21 cellular contexts compared by ENCODE assay signal in the genomic region with DNA sequence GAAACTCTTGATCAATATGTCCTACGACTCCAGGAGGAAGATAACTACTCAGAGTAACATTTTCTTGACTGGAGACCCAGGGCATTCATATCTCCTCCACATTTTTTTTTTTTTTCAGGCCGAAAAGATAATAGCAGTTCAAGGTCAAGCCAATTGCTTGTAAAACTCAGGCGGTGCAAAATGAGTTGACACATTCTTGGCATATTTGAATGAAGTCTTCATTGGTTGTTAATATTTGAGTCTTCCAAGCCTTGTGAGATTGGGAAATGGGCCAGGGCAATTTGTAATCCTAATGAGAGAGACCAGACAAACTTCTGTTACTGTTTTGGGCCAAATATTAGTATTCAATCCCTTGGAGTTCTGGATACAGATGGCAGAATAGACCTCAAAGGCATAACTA.
DNase-seq lines count a peak whose midpoint lies in the region; ATAC-seq, FAIRE-seq and TF ChIP-seq lines count a peak whose summit lies in the region.
"Had no signal": no experiment of that assay in that cellular context is flagged by ENCODE, and none has a peak within 500 bp of the region (broad histone marks: within the 10 kb centered on the region; RNA-seq: fewer than 3 reads in every experiment).

No MANE protein-coding gene starts in this region.

- peaks cover 2% of the 10 kb centered on the region for H3K4me1 Mint-ChIP-seq in glutamatergic neuron (ENCODE audit: low read depth, unreplicated experiment)
- H3K4me1 Mint-ChIP-seq in CD4-positive, alpha-beta memory T cell = no peaks in the 10 kb centered on the region
- H3K4me1 Mint-ChIP-seq: activated naive CD8-positive, alpha-beta T cell treated with anti-CD3 and anti-CD28 coated beads, Interleukin-2, amount 50 U/mL, for 24 hours had no signal

- POLR2A ChIA-PET in CD4-positive, alpha-beta memory T cell (lab: Charles Lee; ENCODE audit: partially characterized antibody) = no interaction called here

- no peaks in the 10 kb centered on the region for H3K27me3 ChIP-seq in small intestine (ENCODE audit: control insufficient read depth in 2 of 2, insufficient read depth in 2 of 2, low read length in 2 of 2)
- no peaks in the 10 kb centered on the region for H3K27me3 ChIP-seq in CD4-positive, alpha-beta memory T cell (ENCODE audit: insufficient read depth, low read length)
- H3K27me3 ChIP-seq: left lung, sigmoid colon had no signal

- DNase-seq in Right ventricle myocardium superior (no peak), cardiac septum (ENCODE audit: low spot score) (no peak), NCI-H69 (lab: John Stamatoyannopoulos, UW) (peak; percentile 89), glutamatergic neuron (no peak), small intestine (peak; percentile 46), AG08395 (ENCODE audit: low spot score) (no peak)
- no peak for DNase-seq in CD4-positive, alpha-beta memory T cell
- DNase-seq: activated CD4-positive, CD25-positive, alpha-beta regulatory T cell; activated naive CD8-positive, alpha-beta T cell treated with anti-CD3 and anti-CD28 coated beads, Interleukin-2, amount 50 U/mL, for 24 hours; cerebellar nuclear complex; foreskin fibroblast; left lung; occipital lobe; PC-9; sigmoid colon; stimulated activated CD4-positive, alpha-beta T cell treated with anti-CD3 and anti-CD28 coated beads, Interleukin-1b, Interleukin-23, amount 100 ng/mL, for 48 hours; stimulated activated naive CD8-positive, alpha-beta T cell treated with anti-CD3 and anti-CD28 coated beads, Interleukin-15, Interleukin-2, amounts not matched to agents 100 U/mL and 50 U/mL, for 24 hours; trophoblast cell had no signal

- FAIRE-seq in small intestine (lab: Jason Lieb, UNC) = no peak

- peak overlapping the region; percentile 9 for H3K27ac Mint-ChIP-seq in glutamatergic neuron (ENCODE audit: unreplicated experiment)
- no peak overlapping the region for H3K27ac Mint-ChIP-seq in CD4-positive, alpha-beta memory T cell
- H3K27ac Mint-ChIP-seq: activated naive CD8-positive, alpha-beta T cell treated with anti-CD3 and anti-CD28 coated beads, Interleukin-2, amount 50 U/mL, for 24 hours; activated T-helper 1 cell treated with anti-CD3 and anti-CD28 coated beads, Interleukin-12 subunit alpha, Interleukin-12 subunit beta, Interleukin-2, Interleukin-4 antibody, amounts not matched to agents 30 ng/mL and 10 ng/mL and 1 ng/mL, durations not matched to agents 14 hours and 24 hours and 36 hours had no signal

- H3K36me3 Mint-ChIP-seq in glutamatergic neuron (ENCODE audit: unreplicated experiment) = no peaks in the 10 kb centered on the region
- H3K36me3 Mint-ChIP-seq in CD4-positive, alpha-beta memory T cell = no peaks in the 10 kb centered on the region

- H3K9me3 Mint-ChIP-seq in glutamatergic neuron (ENCODE audit: unreplicated experiment) = peaks cover 4% of the 10 kb centered on the region
- H3K9me3 Mint-ChIP-seq in CD4-positive, alpha-beta memory T cell = no peaks in the 10 kb centered on the region
- H3K9me3 Mint-ChIP-seq: activated naive CD8-positive, alpha-beta T cell treated with anti-CD3 and anti-CD28 coated beads, Interleukin-2, amount 50 U/mL, for 24 hours; activated T-helper 1 cell treated with anti-CD3 and anti-CD28 coated beads, Interleukin-12 subunit alpha, Interleukin-12 subunit beta, Interleukin-2, Interleukin-4 antibody, amounts not matched to agents 30 ng/mL and 10 ng/mL and 1 ng/mL, durations not matched to agents 14 hours and 24 hours and 36 hours had no signal

- H3K27ac ChIP-seq in small intestine (ENCODE audit: low read depth in 1 of 2, low read length in 1 of 2) = no peak overlapping the region
- H3K27ac ChIP-seq in CD4-positive, alpha-beta memory T cell (ENCODE audit: low read depth, low read length) = no peak overlapping the region
- H3K27ac ChIP-seq: C4-2B, left lung, PC-9, sigmoid colon had no signal

- no peaks in the 10 kb centered on the region for H3K9me3 ChIP-seq in small intestine (ENCODE audit: control insufficient read depth, low read depth)
- no peaks in the 10 kb centered on the region for H3K9me3 ChIP-seq in CD4-positive, alpha-beta memory T cell (ENCODE audit: control insufficient read depth in 1 of 2, low read length in 2 of 2)
- H3K9me3 ChIP-seq: left lung, sigmoid colon had no signal

- intact Hi-C loops in Right ventricle myocardium superior (cut with DNase I) (no loop called here), cardiac septum (cut with DNase I) (no loop called here)
- intact Hi-C loops in CD4-positive, alpha-beta memory T cell (cut with micrococcal nuclease) = no loop called here

- H3K36me3 ChIP-seq in small intestine (ENCODE audit: control insufficient read depth in 2 of 2, insufficient read depth in 2 of 2, low read length in 2 of 2) = no peaks in the 10 kb centered on the region
- no peaks in the 10 kb centered on the region for H3K36me3 ChIP-seq in CD4-positive, alpha-beta memory T cell (ENCODE audit: insufficient read depth, low read length)
- H3K36me3 ChIP-seq: left lung, sigmoid colon had no signal

- H3K4me3 ChIP-seq in small intestine (ENCODE audit: low read depth in 1 of 2, low read length in 2 of 2) = no peak overlapping the region
- no peak overlapping the region for H3K4me3 ChIP-seq in CD4-positive, alpha-beta memory T cell (ENCODE audit: low read length in 2 of 2)
- H3K4me3 ChIP-seq: left lung, PC-9, sigmoid colon had no signal

- CTCF ChIA-PET in CD4-positive, alpha-beta memory T cell (lab: Charles Lee; ENCODE audit: partially characterized antibody) = no interaction called here

- no peak for TF ChIP-seq CTCF in glutamatergic neuron (IDR thresholded peaks at IDR 0.05; ENCODE audit: partially characterized antibody, unreplicated experiment)

- ATAC-seq in Right ventricle myocardium superior (ENCODE audit: poor library complexity) (peak; percentile 64), GM18867 (IDR thresholded peaks at IDR 0.05; ENCODE audit: unreplicated experiment) (no peak)
- ATAC-seq: activated naive CD8-positive, alpha-beta T cell treated with anti-CD3 and anti-CD28 coated beads, Interleukin-2, amount 50 U/mL, for 24 hours; left lung; stimulated activated naive CD8-positive, alpha-beta T cell treated with anti-CD3 and anti-CD28 coated beads, Interleukin-15, Interleukin-2, amounts not matched to agents 100 U/mL and 50 U/mL, for 24 hours had no signal

- 11 to 37% (median 21%) methylated on average over 3 of the region's 3 CpGs for WGBS in small intestine, 3 donors

- H3K27me3 Mint-ChIP-seq in glutamatergic neuron (ENCODE audit: unreplicated experiment) = no peaks in the 10 kb centered on the region
- peaks cover 0 to 3% of the 10 kb centered on the region in 2 donors for H3K27me3 Mint-ChIP-seq in CD4-positive, alpha-beta memory T cell
- H3K27me3 Mint-ChIP-seq: activated naive CD8-positive, alpha-beta T cell treated with anti-CD3 and anti-CD28 coated beads, Interleukin-2, amount 50 U/mL, for 24 hours had no signal

- peaks cover 6 to 8% of the 10 kb centered on the region in 2 donors for H3K4me1 ChIP-seq in small intestine (ENCODE audit: control insufficient read depth in 2 of 2, insufficient read depth in 1 of 2, low read depth in 1 of 2, low read length in 1 of 2)
- no peaks in the 10 kb centered on the region for H3K4me1 ChIP-seq in CD4-positive, alpha-beta memory T cell (ENCODE audit: insufficient read depth, low read length)
- H3K4me1 ChIP-seq: left lung, sigmoid colon had no signal

- no peak overlapping the region for H3K4me3 Mint-ChIP-seq in glutamatergic neuron (ENCODE audit: unreplicated experiment)
- H3K4me3 Mint-ChIP-seq in CD4-positive, alpha-beta memory T cell = no peak overlapping the region
- H3K4me3 Mint-ChIP-seq: activated naive CD8-positive, alpha-beta T cell treated with anti-CD3 and anti-CD28 coated beads, Interleukin-2, amount 50 U/mL, for 24 hours; activated T-helper 1 cell treated with anti-CD3 and anti-CD28 coated beads, Interleukin-12 subunit alpha, Interleukin-12 subunit beta, Interleukin-2, Interleukin-4 antibody, amounts not matched to agents 30 ng/mL and 10 ng/mL and 1 ng/mL, durations not matched to agents 14 hours and 24 hours and 36 hours had no signal

Comparison
In these comparisons a context has a peak if more than half of its experiments do, and no peak if none do; other contexts are left out.
1. DNase-seq: peak in NCI-H69 (single experiment) and small intestine (single experiment); none in Right ventricle myocardium superior (single experiment), cardiac septum (single experiment), glutamatergic neuron (single experiment), AG08395 (single experiment) and CD4-positive, alpha-beta memory T cell (0 of 5).